Comparison of ENCODE assay signal across 3 cellular contexts in genomic region chr4:79341893-79342653, GRCh38.
TF ChIP-seq lines count a peak whose summit lies in the region.

No MANE protein-coding gene starts in this region.

TF ChIP-seq in HepG2, 621 proteins besides CTCF, POLR2A, EP300 and RAD21:
- no peak for TF ChIP-seq SMYD3 (CRISPR knock-in tag; IDR thresholded peaks at IDR 0.05)
- peak; percentile 52; the same call in 1 of the 2 replicates for TF ChIP-seq ZNF160 (CRISPR knock-in tag; IDR thresholded peaks at IDR 0.05)
- TF ChIP-seq PLRG1 (conservative IDR thresholded peaks at IDR 0.05) = no peak
- no peak for TF ChIP-seq NCOA1 (CRISPR knock-in tag; IDR thresholded peaks at IDR 0.05)
- TF ChIP-seq ZNF615 (CRISPR knock-in tag; IDR thresholded peaks at IDR 0.05; ENCODE audit: borderline replicate concordance) = no peak

TF ChIP-seq in HEK293, 187 proteins besides CTCF, POLR2A, EP300 and RAD21:
- no peak for TF ChIP-seq SP2 (tag by site-specific recombination; IDR thresholded peaks at IDR 0.05)
- TF ChIP-seq ZNF548 (tag by site-specific recombination; IDR thresholded peaks at IDR 0.05) = no peak
- TF ChIP-seq SETDB1 (IDR thresholded peaks at IDR 0.05; ENCODE audit: insufficient read length, low read length) = peak; percentile 66
- no peak for TF ChIP-seq GLIS2 (tag by site-specific recombination; IDR thresholded peaks at IDR 0.05)
- no peak for TF ChIP-seq ATF2 (tag by site-specific recombination; IDR thresholded peaks at IDR 0.05; ENCODE audit: low read depth)
- no peak for TF ChIP-seq MZF1 (tag by site-specific recombination; IDR thresholded peaks at IDR 0.05; ENCODE audit: borderline replicate concordance)
- no peak for TF ChIP-seq EGR2 (tag by site-specific recombination; IDR thresholded peaks at IDR 0.05; ENCODE audit: low read depth)
- TF ChIP-seq ZNF777 (tag by site-specific recombination; IDR thresholded peaks at IDR 0.05; ENCODE audit: borderline replicate concordance) = no peak
- TF ChIP-seq ZNF354C (tag by site-specific recombination; IDR thresholded peaks at IDR 0.05; ENCODE audit: borderline replicate concordance, low read depth) = no peak

TF ChIP-seq in K562, 482 proteins besides CTCF, POLR2A, EP300 and RAD21:
- TF ChIP-seq NR1H2 (CRISPR knock-in tag; IDR thresholded peaks at IDR 0.05) (no peak), ZNF431 (CRISPR knock-in tag; IDR thresholded peaks at IDR 0.05) (peak; percentile 94), TRIM28 (IDR thresholded peaks at IDR 0.05) (peak; percentile 77; the same call in 1 of the 2 replicates), ZNF766 (CRISPR knock-in tag; conservative IDR thresholded peaks at IDR 0.05) (peak; percentile 73), PRMT5 (CRISPR knock-in tag; IDR thresholded peaks at IDR 0.05) (no peak)
